In the genomic region with DNA sequence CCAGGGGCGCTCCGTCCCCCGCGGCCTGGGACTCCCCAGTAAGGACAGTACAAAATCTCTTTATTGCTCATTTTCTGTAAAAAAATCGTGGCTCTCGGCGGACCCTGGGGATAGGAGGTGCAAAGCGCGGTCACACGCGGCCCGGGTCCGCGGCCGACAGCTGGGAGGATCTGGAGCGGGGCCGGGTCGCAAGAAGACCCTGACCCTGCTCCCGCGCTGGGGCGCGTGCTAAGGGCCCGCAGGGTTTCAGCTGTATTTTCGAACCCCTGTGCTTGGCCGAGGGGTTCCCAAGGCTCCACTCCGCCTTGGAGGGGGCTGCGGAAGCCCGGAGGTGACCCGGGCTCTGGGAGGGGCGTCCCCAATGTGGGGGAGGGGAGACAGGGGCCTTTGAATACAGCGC, we compare ENCODE assay signal across 12 cellular contexts. TPM values are rescaled to one million over a fixed set of nuclear protein-coding genes. Genes with fewer than 3 reads are reported as not detected.
DNase-seq lines count a peak whose midpoint lies in the region; ATAC-seq and TF ChIP-seq lines count a peak whose summit lies in the region.
"Not testable (repeated sequence)": the region's sequence is repeated elsewhere in the genome, so short reads cannot be mapped to it uniquely, and the experiment has no call there.
"Had no signal": no experiment of that assay in that cellular context is flagged by ENCODE, and none has a peak within 500 bp of the region (broad histone marks: within the 10 kb centered on the region; RNA-seq: fewer than 3 reads in every experiment).

No MANE protein-coding gene starts in this region.

- not testable (repeated sequence) for TF ChIP-seq CTCF in GM23338 (conservative IDR thresholded peaks at IDR 0.05; ENCODE audit: low read depth in 2 of 2); PC-9 (conservative IDR thresholded peaks at IDR 0.05); brain (conservative IDR thresholded peaks at IDR 0.05); esophagus muscularis mucosa (IDR thresholded peaks at IDR 0.05); mesothelial cell of epicardium (IDR thresholded peaks at IDR 0.05; ENCODE audit: unreplicated experiment); progenitor cell of endocrine pancreas (IDR thresholded peaks at IDR 0.05; ENCODE audit: unreplicated experiment); type B pancreatic cell (conservative IDR thresholded peaks at IDR 0.05)

- H3K27me3 Mint-ChIP-seq in GM23338 (ENCODE audit: insufficient read depth, low read depth, poor library complexity) (peaks cover 14% of the 10 kb centered on the region), brain (peaks cover 28% of the 10 kb centered on the region), mesothelial cell of epicardium (ENCODE audit: low read depth) (peaks cover 32% of the 10 kb centered on the region), progenitor cell of endocrine pancreas (peaks cover 27% of the 10 kb centered on the region), type B pancreatic cell (peaks cover 19% of the 10 kb centered on the region)

- H3K36me3 ChIP-seq in GM23338 (ENCODE audit: insufficient read depth); PC-9 (ENCODE audit: low read depth); esophagus muscularis mucosa; iPS-15b (ENCODE audit: control insufficient read depth, insufficient read depth, low read length): not testable (repeated sequence)

- H3K4me3 Mint-ChIP-seq in GM23338 (peak overlapping the region; percentile 74), brain (peak overlapping the region in 3 of 5 experiments; percentile 64 to 72 (median 71)), mesothelial cell of epicardium (peak overlapping the region; percentile 62), progenitor cell of endocrine pancreas (ENCODE audit: low read depth) (peak overlapping the region; percentile 52), type B pancreatic cell (peak overlapping the region; percentile 54)

- WGBS in esophagus muscularis mucosa = no CpG with 5 or more reads among the region's 31 CpGs

- H3F3A ChIP-seq in GM23338 (replicated peaks; ENCODE audit: low read depth); PC-9 (ENCODE audit: insufficient read depth, low read depth): not testable (repeated sequence)

- not testable (repeated sequence) for H3K4me1 Mint-ChIP-seq in GM23338; brain; mesothelial cell of epicardium; progenitor cell of endocrine pancreas (ENCODE audit: low read depth); type B pancreatic cell (ENCODE audit: unreplicated experiment)

- intact Hi-C loops in PC-9 (cut with micrococcal nuclease; ENCODE audit: unreplicated experiment) = not testable (repeated sequence)
- intact Hi-C loops in esophagus muscularis mucosa (cut with DNase I) = loop anchor here (10.0 kb wide), 1 partner anchor 96 kb away; no protein-coding TSS in a partner anchor

- not testable (repeated sequence) for H2AFZ ChIP-seq in GM23338, PC-9

- H3K4me3 ChIP-seq in GM23338 (peak overlapping the region; percentile 65), esophagus muscularis mucosa (peak overlapping the region; percentile 15 to 24 (median 20)), iPS-15b (ENCODE audit: low read depth, low read length) (peak overlapping the region; percentile 35)
- not testable (repeated sequence) for H3K4me3 ChIP-seq in PC-9

- not testable (repeated sequence) for TF ChIP-seq EP300 in esophagus muscularis mucosa (IDR thresholded peaks at IDR 0.05)

- H3K9me3 ChIP-seq in PC-9 (ENCODE audit: insufficient read depth, low read depth); esophagus muscularis mucosa; iPS-15b (ENCODE audit: control insufficient read depth, insufficient read depth, low read length): not testable (repeated sequence)

- not testable (repeated sequence) for TF ChIP-seq POLR2A in esophagus muscularis mucosa (IDR thresholded peaks at IDR 0.05; ENCODE audit: low read depth)

- H3K27me3 ChIP-seq in GM23338 (ENCODE audit: insufficient read depth) (peaks cover 11% of the 10 kb centered on the region; the same call in 1 of the 2 replicates), esophagus muscularis mucosa (peaks cover 0 to 30% (median 5%) of the 10 kb centered on the region in 4 donors)
- not testable (repeated sequence) for H3K27me3 ChIP-seq in PC-9 (ENCODE audit: insufficient read depth, low read depth); iPS-15b (ENCODE audit: control insufficient read depth, insufficient read depth, low read length)

- CTCF ChIA-PET in PC-9 (lab: Charles Lee) = not testable (repeated sequence)

- not testable (repeated sequence) for H3K9me2 ChIP-seq in GM23338 (ENCODE audit: insufficient read depth); PC-9 (ENCODE audit: insufficient read depth)

- not testable (repeated sequence) for H3K9ac ChIP-seq in iPS-15b (ENCODE audit: low read depth, low read length)

- H3K79me2 ChIP-seq in GM23338 (replicated peaks; ENCODE audit: insufficient read depth); PC-9 (ENCODE audit: low read depth): not testable (repeated sequence)

- H3K27ac ChIP-seq in GM23338 (ENCODE audit: low read depth); PC-9; esophagus muscularis mucosa (replicated peaks in 1 of 4): not testable (repeated sequence)

- POLR2A ChIA-PET in PC-9 (lab: Charles Lee; ENCODE audit: unreplicated experiment) = not testable (repeated sequence)

- H3K4me1 ChIP-seq in GM23338 (ENCODE audit: insufficient read depth); PC-9 (replicated peaks; ENCODE audit: insufficient read depth); iPS-15b (ENCODE audit: control insufficient read depth, insufficient read depth, low read length): not testable (repeated sequence)
- H3K4me1 ChIP-seq in esophagus muscularis mucosa = peaks cover 0 to 10% (median 7%) of the 10 kb centered on the region in 4 donors

- H3K27ac Mint-ChIP-seq in GM23338, brain, mesothelial cell of epicardium, progenitor cell of endocrine pancreas, type B pancreatic cell: not testable (repeated sequence)

- peak; percentile 41 for DNase-seq in GM23338 (ENCODE audit: low spot score)
- not testable (repeated sequence) for DNase-seq in PC-9; esophagus muscularis mucosa (ENCODE audit: extremely low spot score); mesothelial cell of epicardium (ENCODE audit: low spot score in 2 of 2, unreplicated experiment in 2 of 2); progenitor cell of endocrine pancreas (ENCODE audit: low spot score, unreplicated experiment); type B pancreatic cell (ENCODE audit: extremely low spot score, unreplicated experiment)

- not testable (repeated sequence) for H4K20me1 ChIP-seq in GM23338 (replicated peaks; ENCODE audit: insufficient read depth); PC-9 (ENCODE audit: insufficient read depth)

- H3K36me3 Mint-ChIP-seq in GM23338 (ENCODE audit: low read depth); brain; mesothelial cell of epicardium; progenitor cell of endocrine pancreas (ENCODE audit: insufficient read depth); type B pancreatic cell: not testable (repeated sequence)

- not testable (repeated sequence) for BruUV-seq in PC-9 (replicated peaks; lab: Mats Ljungman, UMichigan)

- not testable (repeated sequence) for ATAC-seq in GM23338

- H3K4me2 ChIP-seq in GM23338 = peak overlapping the region; percentile 81
- H3K4me2 ChIP-seq in PC-9 = peak overlapping the region; percentile 53; the same call in 1 of the 2 replicates

- not testable (repeated sequence) for H3K9me3 Mint-ChIP-seq in GM23338; brain; mesothelial cell of epicardium; progenitor cell of endocrine pancreas (ENCODE audit: low read depth); type B pancreatic cell

RNA-seq across cellular contexts. Expression of a gene that starts 36.8 kb away (rescaled TPM):
- not detected in 2 replicates for total RNA-seq in GM23338 (2014; rRNA removed; shearing (Covaris generic))
- polyA plus RNA-seq in GM23338 (2016; fragmentation: Nextera tagmentation; extraction: Ambion mirVana) = not detected in 2 replicates
- 4.8 and 9.8 TPM in 2 replicates for total RNA-seq in PC-9 (2021)
- polyA plus RNA-seq in brain (ENCODE audit: insufficient read depth, low read depth, low replicate concordance) = not detected
- not detected for total RNA-seq in esophagus muscularis mucosa
- total RNA-seq in mesothelial cell of epicardium = 2.5 to 3.1 TPM (median 2.7 TPM) in 3 replicates
- total RNA-seq in progenitor cell of endocrine pancreas = 0.67 and 1.6 TPM in 2 replicates
- 4.8 and 9.4 TPM in 2 replicates for total RNA-seq in type B pancreatic cell (ENCODE audit: low replicate concordance)
- total RNA-seq: A673; CD8-positive, alpha-beta memory T cell; HepG2; Peyer's patch had no signal
- polyA plus RNA-seq: CD8-positive, alpha-beta memory T cell; HepG2 had no signal
